ENCODE assay signal across 8 cellular contexts in genomic region chr10:52313350-52314006, GRCh38. TPM values are rescaled to one million over a fixed set of nuclear protein-coding genes. Genes with fewer than 3 reads are reported as not detected.
DNase-seq lines count a peak whose midpoint lies in the region; ATAC-seq and TF ChIP-seq lines count a peak whose summit lies in the region.

No MANE protein-coding gene starts in this region.

- H3K27ac ChIP-seq in SK-N-SH (ENCODE audit: low read depth in 2 of 2, low read length in 1 of 2) (peak overlapping the region; percentile 73 to 95), right lobe of liver (no peak overlapping the region), transverse colon (no peak overlapping the region)

- CTCF ChIA-PET in SK-N-SH (lab: Yijun Ruan, JAX), result interaction anchor here (0.6 to 12.8 kb wide), 19 partner anchors 13 to 778 kb away, joined by 3 to 185 read pairs (median 4); no protein-coding TSS in a partner anchor

- H3K9me2 ChIP-seq in SK-N-SH, result no peaks in the 10 kb centered on the region

- TF ChIP-seq RAD21 in SK-N-SH (IDR thresholded peaks at IDR 0.05; ENCODE audit: low read length), result no peak

- intact Hi-C loops in right lobe of liver (cut with DNase I), result no loop called here
- intact Hi-C loops in transverse colon (cut with DNase I; ENCODE audit: low total_unique reads), result loop anchor here (10.0 kb wide), 1 partner anchor 171 kb away; no protein-coding TSS in a partner anchor

- DNase-seq in SK-N-SH, result peak; percentile 58
- peak; percentile 58 for DNase-seq in cerebellar cortex (ENCODE audit: low spot score)
- no peak for DNase-seq in right lobe of liver
- DNase-seq in transverse colon, result peak; percentile 8
- no peak for DNase-seq in AML-193 (lab: John Stamatoyannopoulos, UW)
- no peak for DNase-seq in GM03348 (ENCODE audit: low spot score)
- DNase-seq in activated CD4-positive, alpha-beta T cell treated with anti-CD3 and anti-CD28 coated beads, Interleukin-2, amount 50 U/mL, for 4 hours, result no peak

- H3K4me1 ChIP-seq in SK-N-SH (ENCODE audit: control insufficient read depth in 1 of 2, insufficient read depth in 2 of 2, low read depth in 1 of 2, low read length in 1 of 2), result peaks cover 3 to 12% of the 10 kb centered on the region in 2 experiments; a peak in 2 of 4 replicates
- H3K4me1 ChIP-seq in right lobe of liver, result peaks cover 0 to 22% (median 0%) of the 10 kb centered on the region in 4 donors
- peaks cover 6 to 27% (median 19%) of the 10 kb centered on the region in 4 donors for H3K4me1 ChIP-seq in transverse colon

- H3K9me3 ChIP-seq in SK-N-SH (no peaks in the 10 kb centered on the region), right lobe of liver (no peaks in the 10 kb centered on the region), transverse colon (no peaks in the 10 kb centered on the region)

- TF ChIP-seq POLR2A in right lobe of liver (IDR thresholded peaks at IDR 0.05) (no peak), transverse colon (IDR thresholded peaks at IDR 0.05) (no peak)

- peak overlapping the region; percentile 78 for H3K4me2 ChIP-seq in SK-N-SH

- POLR2A ChIA-PET in SK-N-SH (lab: Yijun Ruan, JAX), result interaction anchor here (0.5 to 1.1 kb wide), 6 partner anchors 9 to 308 kb away, joined by 3 to 5 read pairs (median 3); no protein-coding TSS in a partner anchor

- peak overlapping the region; percentile 81 for H2AFZ ChIP-seq in SK-N-SH (ENCODE audit: low read depth)

- in situ Hi-C loops in transverse colon (cut with MboI; ENCODE audit: low pct_ligation_motif_present in 1 of 4, low pct_unique_long_range_greater_than_20kb in 1 of 4, low sequenced_read_pairs in 3 of 4), result loop anchor here in 3 of 4 donors (10.0 kb wide), 2 partner anchors 171 to 181 kb away; no protein-coding TSS in a partner anchor

- H3K79me2 ChIP-seq in SK-N-SH (ENCODE audit: insufficient read depth), result peaks cover 48% of the 10 kb centered on the region

- H3K4me3 ChIP-seq in SK-N-SH (ENCODE audit: low read depth in 2 of 2, low read length in 1 of 2) (peak overlapping the region; percentile 95 to 99), right lobe of liver (peak overlapping the region; percentile 24 to 54 (median 46)), transverse colon (peak overlapping the region in 3 of 4 donors; percentile 40 to 62 (median 40))

- no peaks in the 10 kb centered on the region for H4K20me1 ChIP-seq in SK-N-SH (ENCODE audit: insufficient read depth)

- H3K36me3 ChIP-seq in SK-N-SH (replicated peaks in 1 of 2; ENCODE audit: control insufficient read depth in 1 of 2, insufficient read depth in 2 of 2, low read length in 1 of 2) (peaks cover 12 to 19% of the 10 kb centered on the region in 2 experiments), right lobe of liver (no peaks in the 10 kb centered on the region), transverse colon (no peaks in the 10 kb centered on the region)

- TF ChIP-seq EP300 in SK-N-SH (IDR thresholded peaks at IDR 0.05; ENCODE audit: borderline replicate concordance in 1 of 2, low read depth in 1 of 2, low read length in 1 of 2), result no peak
- no peak for TF ChIP-seq EP300 in transverse colon (IDR thresholded peaks at IDR 0.05; ENCODE audit: low read depth)

- no peak for TF ChIP-seq CTCF in SK-N-SH (IDR thresholded peaks at IDR 0.05)
- no peak for TF ChIP-seq CTCF in right lobe of liver (IDR thresholded peaks at IDR 0.05)
- no peak for TF ChIP-seq CTCF in transverse colon (IDR thresholded peaks at IDR 0.05)

- peak overlapping the region; percentile 89 for H3K9ac ChIP-seq in SK-N-SH

- no peaks in the 10 kb centered on the region for H3K27me3 ChIP-seq in SK-N-SH (ENCODE audit: insufficient read depth)
- H3K27me3 ChIP-seq in right lobe of liver, result peaks cover 0 to 9% of the 10 kb centered on the region in 2 donors
- H3K27me3 ChIP-seq in transverse colon, result peaks cover 73% of the 10 kb centered on the region

- no peak; the same call in 2 of the 3 replicates for ATAC-seq in SK-N-SH treated with all-trans-retinoic acid at 6 μM for 48 hours
- peak in 1 of 4 donors; percentile 15 for ATAC-seq in right lobe of liver

- 3% methylated on average over 23 of the region's 24 CpGs for WGBS in SK-N-SH (ENCODE audit: low lambda C conversion rate)
- 3% methylated on average over 22 of the region's 24 CpGs for WGBS in right lobe of liver (ENCODE audit: insufficient coverage, low coverage, low lambda C conversion rate, missing lambda C conversion rate)
- 4% methylated on average over 11 to 24 of the region's 24 CpGs for WGBS in transverse colon (ENCODE audit: low coverage in 1 of 2), 2 donors

- H3F3A ChIP-seq in SK-N-SH (replicated peaks; ENCODE audit: insufficient read depth), result peaks cover 39% of the 10 kb centered on the region

TF ChIP-seq in SK-N-SH, 30 proteins besides CTCF, POLR2A, EP300 and RAD21 (continues in another document):
- TF ChIP-seq EZH2phosphoT487 (IDR thresholded peaks at IDR 0.05; ENCODE audit: borderline replicate concordance, low read depth) (no peak), RXRA (IDR thresholded peaks at IDR 0.05; ENCODE audit: borderline replicate concordance, low read depth) (no peak), ELF1 (IDR thresholded peaks at IDR 0.05) (no peak), TAF1 (IDR thresholded peaks at IDR 0.05; ENCODE audit: borderline replicate concordance, low read depth, low read length) (no peak), NRF1 (IDR thresholded peaks at IDR 0.05; ENCODE audit: low read depth, low read length) (no peak), GABPA (IDR thresholded peaks at IDR 0.05; ENCODE audit: low read depth) (no peak), RFX5 (IDR thresholded peaks at IDR 0.05; ENCODE audit: low read length) (no peak), MAX (IDR thresholded peaks at IDR 0.05; ENCODE audit: low read depth) (no peak), FOXJ3 (CRISPR knock-in tag; IDR thresholded peaks at IDR 0.05) (no peak), ZBTB33 (IDR thresholded peaks at IDR 0.05; ENCODE audit: borderline replicate concordance, low read depth) (no peak), GATA2 (CRISPR knock-in tag; IDR thresholded peaks at IDR 0.05) (peak; percentile 42)

TF ChIP-seq in SK-N-SH treated with all-trans-retinoic acid at 6 μM for 48 hours, 23 proteins besides CTCF, POLR2A, EP300 and RAD21 (continues in another document):
- TF ChIP-seq TOX (CRISPR knock-in tag; IDR thresholded peaks at IDR 0.05; ENCODE audit: borderline replicate concordance) (no peak), OSR1 (CRISPR knock-in tag; IDR thresholded peaks at IDR 0.05) (no peak), ZFP3 (CRISPR knock-in tag; IDR thresholded peaks at IDR 0.05) (no peak), CREB5 (CRISPR knock-in tag; IDR thresholded peaks at IDR 0.05; ENCODE audit: low read depth) (no peak), CSDC2 (CRISPR knock-in tag; IDR thresholded peaks at IDR 0.05) (no peak), PATZ1 (CRISPR knock-in tag; IDR thresholded peaks at IDR 0.05; ENCODE audit: borderline replicate concordance) (no peak), ISL1 (CRISPR knock-in tag; IDR thresholded peaks at IDR 0.05) (no peak), SNAI2 (CRISPR knock-in tag; IDR thresholded peaks at IDR 0.05) (no peak), ZFP30 (CRISPR knock-in tag; IDR thresholded peaks at IDR 0.05) (no peak), ZC3H10 (CRISPR knock-in tag; IDR thresholded peaks at IDR 0.05) (no peak), ZNF70 (CRISPR knock-in tag; IDR thresholded peaks at IDR 0.05) (no peak), GLIS3 (CRISPR knock-in tag; IDR thresholded peaks at IDR 0.05) (no peak), TCF4 (CRISPR knock-in tag; IDR thresholded peaks at IDR 0.05; ENCODE audit: borderline replicate concordance) (no peak), ZNF565 (CRISPR knock-in tag; conservative IDR thresholded peaks at IDR 0.05; ENCODE audit: low read depth) (no peak), ZNF8 (CRISPR knock-in tag; IDR thresholded peaks at IDR 0.05) (no peak), ARNTL (CRISPR knock-in tag; IDR thresholded peaks at IDR 0.05; ENCODE audit: borderline replicate concordance, low read depth) (no peak)

RNA-seq across cellular contexts. Expression of gene DKK1, which starts 0.6 kb away (rescaled TPM):
- polyA plus RNA-seq in SK-N-SH (2012; rRNA removed), result 225 and 372 TPM in 2 replicates
- 315 and 346 TPM in 2 replicates for polyA plus RNA-seq in SK-N-SH (2012; cell fraction: cytosol; rRNA removed)
- 438 and 447 TPM in 2 replicates for polyA plus RNA-seq in SK-N-SH (2012; cell fraction: nucleus; rRNA removed)
- total RNA-seq in right lobe of liver (not detected), transverse colon (under 1 TPM in 1 of 4 donors, not detected in 3; 0.27 TPM)

Comparison
In these comparisons a context has a peak if more than half of its experiments do, and no peak if none do; other contexts are left out.
1. DNase-seq: peak in SK-N-SH (single experiment), cerebellar cortex (single experiment) and transverse colon (single experiment); none in right lobe of liver (0 of 3), AML-193 (0 of 2), GM03348 (single experiment) and activated CD4-positive, alpha-beta T cell treated with anti-CD3 and anti-CD28 coated beads, Interleukin-2, amount 50 U/mL, for 4 hours (0 of 2).
2. H3K27ac ChIP-seq: peak in SK-N-SH (2 of 2); none in right lobe of liver (0 of 3) and transverse colon (0 of 4).
3. H3K4me3 ChIP-seq: peak in every context shown above with its lines; median percentile 97 in SK-N-SH; 46 in right lobe of liver; 40 in transverse colon.